Comparison of ENCODE assay signal across 9 cellular contexts in the genomic region with DNA sequence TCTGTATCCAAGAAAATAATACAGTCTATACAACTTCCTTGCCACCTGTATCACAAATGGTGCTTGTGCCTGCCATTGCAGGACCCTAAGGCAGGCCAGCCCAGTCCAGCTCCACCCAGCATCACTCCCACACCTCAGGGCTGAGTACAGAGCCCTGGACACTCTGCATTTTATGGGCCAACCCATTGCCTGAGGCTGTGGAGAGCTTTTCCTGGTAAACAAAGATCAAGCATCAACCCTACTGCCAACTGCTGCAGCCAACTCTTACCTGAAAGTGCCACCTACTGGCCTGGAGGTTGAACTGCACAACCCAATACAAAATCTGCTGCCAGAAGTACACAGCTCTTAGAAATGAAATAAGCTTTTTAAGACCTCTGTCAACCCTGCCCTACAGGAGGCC.
A peak's percentile ranks its signal among the peaks of the same experiment; 100 is the strongest.
DNase-seq lines count a peak whose midpoint lies in the region; ATAC-seq, FAIRE-seq and TF ChIP-seq lines count a peak whose summit lies in the region.
"Had no signal": no experiment of that assay in that cellular context is flagged by ENCODE, and none has a peak within 500 bp of the region (broad histone marks: within the 10 kb centered on the region; RNA-seq: fewer than 3 reads in every experiment).

No MANE protein-coding gene starts in this region.

- H3K4me1 Mint-ChIP-seq in CD14-positive monocyte = no peaks in the 10 kb centered on the region
- H3K4me1 Mint-ChIP-seq: nephron had no signal

- H3K4me2 ChIP-seq in OCI-LY3 (ENCODE audit: low read length) = 0 out of 2 replicates have a peak overlapping the region, but pooled peaks have one; percentile 4

- H3K4me3 Mint-ChIP-seq in CD14-positive monocyte = no peak overlapping the region
- H3K4me3 Mint-ChIP-seq: nephron had no signal

- peak overlapping the region; percentile 57 for H2AFZ ChIP-seq in OCI-LY3 (ENCODE audit: low read depth, low read length)

- peak; percentile 34 for TF ChIP-seq CTCF in CD14-positive monocyte (IDR thresholded peaks at IDR 0.05)
- peak; percentile 57 for TF ChIP-seq CTCF in OCI-LY3 (IDR thresholded peaks at IDR 0.05; ENCODE audit: low read depth, low read length)

- no peak for FAIRE-seq in H54 (lab: Jason Lieb, UNC)

- H3K9me3 ChIP-seq in OCI-LY3 (ENCODE audit: insufficient read depth, low read length) = no peaks in the 10 kb centered on the region

- H3K27me3 ChIP-seq in OCI-LY3 (ENCODE audit: low read depth, low read length) = no peaks in the 10 kb centered on the region

- H3K36me3 Mint-ChIP-seq in CD14-positive monocyte = no peaks in the 10 kb centered on the region

- H3K27ac ChIP-seq in OCI-LY3 (ENCODE audit: low read length) = no peak overlapping the region

- intact Hi-C loops in CD14-positive monocyte (cut with micrococcal nuclease) = no loop called here

- no peaks in the 10 kb centered on the region for H3K27me3 Mint-ChIP-seq in CD14-positive monocyte (ENCODE audit: low read depth in 3 of 3)

- H3K4me1 ChIP-seq in OCI-LY3 (ENCODE audit: low read length) = peaks cover 6% of the 10 kb centered on the region; the same call in 1 of the 2 replicates

- no peaks in the 10 kb centered on the region for H3K36me3 ChIP-seq in OCI-LY3 (replicated peaks; ENCODE audit: low read depth, low read length)

- ATAC-seq in GM21723 (IDR thresholded peaks at IDR 0.05; ENCODE audit: unreplicated experiment) (peak; percentile 51), HG03520 (IDR thresholded peaks at IDR 0.05; ENCODE audit: unreplicated experiment) (no peak), HG03108 (IDR thresholded peaks at IDR 0.05; ENCODE audit: unreplicated experiment) (no peak)

- no peak overlapping the region for H3K27ac Mint-ChIP-seq in CD14-positive monocyte
- H3K27ac Mint-ChIP-seq: nephron had no signal

- TF ChIP-seq POLR2A in H54 (IDR thresholded peaks at IDR 0.05; ENCODE audit: low read depth, low read length) = no peak

- no peaks in the 10 kb centered on the region for H3K79me2 ChIP-seq in OCI-LY3 (ENCODE audit: low read length)

- no peak overlapping the region for H3K9ac ChIP-seq in OCI-LY3 (ENCODE audit: low read length)

- H3K9me3 Mint-ChIP-seq in CD14-positive monocyte = peaks cover 6 to 30% (median 21%) of the 10 kb centered on the region in 7 donors

- H4K20me1 ChIP-seq in OCI-LY3 (ENCODE audit: insufficient read depth, low read length) = no peaks in the 10 kb centered on the region

- no peak overlapping the region for H3K4me3 ChIP-seq in OCI-LY3 (ENCODE audit: low read length)

- no peak for DNase-seq in CD14-positive monocyte (ENCODE audit: low spot score)
- DNase-seq in iPS DF 19.7 (ENCODE audit: low read depth, low spot score) = peak; percentile 33
- DNase-seq in amniotic stem cell (lab: John Stamatoyannopoulos, UW) = no peak
- no peak for DNase-seq in H54 (ENCODE audit: insufficient read length, low spot score)
